Comparison of ENCODE assay signal across 8 cellular contexts in genomic region chr6:13428528-13429405, GRCh38. TPM values are rescaled to one million over a fixed set of nuclear protein-coding genes. Genes with fewer than 3 reads are reported as not detected.
DNase-seq lines count a peak whose midpoint lies in the region; ATAC-seq, FAIRE-seq and TF ChIP-seq lines count a peak whose summit lies in the region.

No MANE protein-coding gene starts in this region.

- H3F3A ChIP-seq in smooth muscle cell (ENCODE audit: low read depth) = peaks cover 42% of the 10 kb centered on the region

- no peak overlapping the region for H3K9ac ChIP-seq in smooth muscle cell (ENCODE audit: low read depth)

- no peaks in the 10 kb centered on the region for H3K27me3 ChIP-seq in smooth muscle cell (ENCODE audit: low read depth)
- no peaks in the 10 kb centered on the region for H3K27me3 ChIP-seq in pancreas

- ATAC-seq in HG02884 (IDR thresholded peaks at IDR 0.05; ENCODE audit: unreplicated experiment) (peak; percentile 28), pancreas (no peak)
- ATAC-seq in activated CD8-positive, alpha-beta T cell treated with anti-CD3 and anti-CD28 coated beads for 36 hours = no peak

- H3K4me3 Mint-ChIP-seq in activated naive CD4-positive, alpha-beta T cell treated with anti-CD3 and anti-CD28 coated beads, Interleukin-2, amount 50 U/mL, for 24 hours = peak overlapping the region; percentile 77
- H3K4me3 Mint-ChIP-seq in activated CD8-positive, alpha-beta T cell treated with anti-CD3 and anti-CD28 coated beads for 36 hours = peak overlapping the region; percentile 54

- H3K27me3 Mint-ChIP-seq in activated naive CD4-positive, alpha-beta T cell treated with anti-CD3 and anti-CD28 coated beads, Interleukin-2, amount 50 U/mL, for 24 hours = no peaks in the 10 kb centered on the region
- H3K27me3 Mint-ChIP-seq in activated CD8-positive, alpha-beta T cell treated with anti-CD3 and anti-CD28 coated beads for 36 hours = no peaks in the 10 kb centered on the region

- H3K4me2 ChIP-seq in smooth muscle cell = peak overlapping the region; percentile 70

- intact Hi-C loops in activated CD8-positive, alpha-beta T cell treated with anti-CD3 and anti-CD28 coated beads for 36 hours (cut with micrococcal nuclease) = loop anchor here (1.0 to 10.0 kb wide), 5 partner anchors 26 to 146 kb away; partner anchors contain the start of genes GFOD1 and SIRT5
- intact Hi-C loops in pancreas (cut with DNase I) = no loop called here

- peaks cover 27% of the 10 kb centered on the region for H3K4me1 ChIP-seq in smooth muscle cell (ENCODE audit: low read depth)
- H3K4me1 ChIP-seq in pancreas = peaks cover 0 to 8% (median 0%) of the 10 kb centered on the region in 3 donors

- POLR2A ChIA-PET in activated CD8-positive, alpha-beta T cell treated with anti-CD3 and anti-CD28 coated beads for 36 hours (lab: Charles Lee) = interaction anchor here (0.8 to 1.6 kb wide), 7 partner anchors 9 to 72 kb away, joined by 3 to 5 read pairs (median 3); no protein-coding TSS in a partner anchor

- H3K27ac Mint-ChIP-seq in activated naive CD4-positive, alpha-beta T cell treated with anti-CD3 and anti-CD28 coated beads, Interleukin-2, amount 50 U/mL, for 24 hours = peak overlapping the region; percentile 91
- H3K27ac Mint-ChIP-seq in activated CD8-positive, alpha-beta T cell treated with anti-CD3 and anti-CD28 coated beads for 36 hours = peak overlapping the region; percentile 97

- no peak for DNase-seq in activated naive CD4-positive, alpha-beta T cell treated with anti-CD3 and anti-CD28 coated beads, Interleukin-2, amount 50 U/mL, for 16 hours
- peak; percentile 34 for DNase-seq in activated CD8-positive, alpha-beta T cell treated with anti-CD3 and anti-CD28 coated beads for 36 hours
- no peak for DNase-seq in smooth muscle cell (lab: John Stamatoyannopoulos, UW; ENCODE audit: unreplicated experiment)
- DNase-seq in Ammon's horn (ENCODE audit: low spot score) = no peak
- no peak for DNase-seq in pancreas
- no peak for DNase-seq in COLO829 (ENCODE audit: low spot score)

- no peaks in the 10 kb centered on the region for H3K9me3 Mint-ChIP-seq in activated naive CD4-positive, alpha-beta T cell treated with anti-CD3 and anti-CD28 coated beads, Interleukin-2, amount 50 U/mL, for 24 hours
- no peaks in the 10 kb centered on the region for H3K9me3 Mint-ChIP-seq in activated CD8-positive, alpha-beta T cell treated with anti-CD3 and anti-CD28 coated beads for 36 hours

- peak; percentile 4 for TF ChIP-seq CTCF in activated CD8-positive, alpha-beta T cell treated with anti-CD3 and anti-CD28 coated beads for 36 hours (IDR thresholded peaks at IDR 0.05)
- TF ChIP-seq CTCF in smooth muscle cell (IDR thresholded peaks at IDR 0.05; ENCODE audit: borderline replicate concordance, insufficient read depth, poor library complexity, severe bottlenecking) (no peak), pancreas (IDR thresholded peaks at IDR 0.05) (no peak)

- no peaks in the 10 kb centered on the region for H3K9me3 ChIP-seq in smooth muscle cell (replicated peaks; ENCODE audit: low read depth)
- no peaks in the 10 kb centered on the region for H3K9me3 ChIP-seq in pancreas

- no peak overlapping the region for H2AFZ ChIP-seq in smooth muscle cell (ENCODE audit: low read depth)

- H3K4me1 Mint-ChIP-seq in activated naive CD4-positive, alpha-beta T cell treated with anti-CD3 and anti-CD28 coated beads, Interleukin-2, amount 50 U/mL, for 24 hours = peaks cover 72% of the 10 kb centered on the region
- H3K4me1 Mint-ChIP-seq in activated CD8-positive, alpha-beta T cell treated with anti-CD3 and anti-CD28 coated beads for 36 hours (ENCODE audit: low read depth) = peaks cover 80% of the 10 kb centered on the region

- H3K27ac ChIP-seq in smooth muscle cell (ENCODE audit: low read depth) (no peak overlapping the region), pancreas (no peak overlapping the region)

- peaks cover 19% of the 10 kb centered on the region for H3K79me2 ChIP-seq in smooth muscle cell (ENCODE audit: low read depth)

- H3K36me3 ChIP-seq in smooth muscle cell (ENCODE audit: low read depth) = no peaks in the 10 kb centered on the region
- H3K36me3 ChIP-seq in pancreas = no peaks in the 10 kb centered on the region

- 54% methylated on average over 14 of the region's 14 CpGs for WGBS in smooth muscle cell (ENCODE audit: low lambda C conversion rate)
- WGBS in pancreas, 2 donors = 85 to 89% methylated on average over 14 of the region's 14 CpGs

- H3K4me3 ChIP-seq in smooth muscle cell = no peak overlapping the region
- H3K4me3 ChIP-seq in pancreas = no peak overlapping the region

- H4K20me1 ChIP-seq in smooth muscle cell (ENCODE audit: low read depth) = no peaks in the 10 kb centered on the region

- CTCF ChIA-PET in activated CD8-positive, alpha-beta T cell treated with anti-CD3 and anti-CD28 coated beads for 36 hours (lab: Charles Lee) = interaction anchor here (0.6 to 2.2 kb wide), 11 partner anchors 8 to 146 kb away, joined by 3 to 13 read pairs (median 4); partner anchors contain the start of gene SIRT5

- FAIRE-seq in pancreas (lab: Jason Lieb, UNC) = no peak

- H3K36me3 Mint-ChIP-seq in activated naive CD4-positive, alpha-beta T cell treated with anti-CD3 and anti-CD28 coated beads, Interleukin-2, amount 50 U/mL, for 24 hours = no peaks in the 10 kb centered on the region
- peaks cover 6% of the 10 kb centered on the region for H3K36me3 Mint-ChIP-seq in activated CD8-positive, alpha-beta T cell treated with anti-CD3 and anti-CD28 coated beads for 36 hours (ENCODE audit: low read depth)

RNA-seq across cellular contexts. Expression of gene GFOD1, which starts 58.6 kb away (rescaled TPM):
- total RNA-seq in activated CD8-positive, alpha-beta T cell treated with anti-CD3 and anti-CD28 coated beads for 36 hours = 10 to 100 TPM; 12.3 to 12.9 TPM
- total RNA-seq in smooth muscle cell (9.6 and 10.0 TPM in 2 replicates), pancreas (1 to 10 TPM; 1.5 to 2.7 (median 2.1) TPM)
- polyA plus RNA-seq in smooth muscle cell (11.8 and 14.0 TPM in 2 replicates), pancreas (1 to 10 TPM; 1.4 to 2.2 TPM)
